In the genomic region with DNA sequence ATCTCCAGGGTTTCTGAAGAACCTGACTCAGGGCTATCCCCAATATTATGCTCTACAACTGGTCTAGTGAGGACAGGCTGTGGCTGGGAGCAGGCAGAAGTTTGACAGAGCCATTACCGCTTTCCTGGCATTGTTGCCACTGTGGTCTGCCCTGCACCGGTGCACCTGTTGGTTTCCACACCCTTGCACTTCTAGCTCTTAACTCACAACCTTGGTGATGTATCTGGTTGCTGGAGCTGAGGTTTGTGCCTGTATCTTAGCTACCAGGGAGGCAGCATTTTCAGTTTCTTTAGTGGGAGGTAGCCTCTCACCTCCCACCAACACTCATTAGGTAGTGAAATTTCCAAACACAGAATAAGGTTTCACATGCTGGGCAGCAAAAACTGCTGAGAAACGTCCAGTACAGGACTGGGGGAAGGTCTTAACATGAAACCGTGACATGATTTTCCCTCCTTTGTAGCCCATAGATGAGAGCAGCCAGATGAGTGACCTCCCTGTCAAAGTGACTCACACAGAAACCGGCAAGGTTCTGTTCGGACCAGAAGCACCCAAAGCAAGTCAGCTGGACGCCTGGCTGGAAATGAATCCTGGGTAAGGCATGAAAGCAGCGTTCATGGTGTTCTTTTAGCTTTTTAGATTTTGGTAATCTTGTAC, we compare ENCODE assay signal across 1 cellular context.
TF ChIP-seq lines count a peak whose summit lies in the region.

No MANE protein-coding gene starts in this region.

TF ChIP-seq in SK-N-SH, 30 proteins besides CTCF, POLR2A, EP300 and RAD21 (continued from another document):
- no peak for TF ChIP-seq YY1 (IDR thresholded peaks at IDR 0.05; ENCODE audit: low read depth)
- no peak for TF ChIP-seq GATA2 (CRISPR knock-in tag; IDR thresholded peaks at IDR 0.05)
- no peak for TF ChIP-seq GABPA (IDR thresholded peaks at IDR 0.05; ENCODE audit: low read depth)
- no peak for TF ChIP-seq FOSL2 (IDR thresholded peaks at IDR 0.05; ENCODE audit: borderline replicate concordance, low read depth)
TF ChIP-seq in SK-N-SH: peak in this region for 0.
